ENCODE assay signal across 2 cellular contexts in genomic region chr10:72911758-72912157, GRCh38.
TF ChIP-seq lines count a peak whose summit lies in the region.

No MANE protein-coding gene starts in this region.

TF ChIP-seq in GM23338, 12 proteins besides CTCF, POLR2A, EP300 and RAD21:
- no peak for TF ChIP-seq CREB1 (CRISPR knock-in tag; IDR thresholded peaks at IDR 0.05; ENCODE audit: low read depth)
- TF ChIP-seq ZNF331 (CRISPR knock-in tag; IDR thresholded peaks at IDR 0.05; ENCODE audit: low read depth): no peak
- TF ChIP-seq POLR2AphosphoS5 (IDR thresholded peaks at IDR 0.05; ENCODE audit: low read depth): no peak
- no peak for TF ChIP-seq JUNB (IDR thresholded peaks at IDR 0.05; ENCODE audit: unreplicated experiment)

TF ChIP-seq in H1, 55 proteins besides CTCF, POLR2A, EP300 and RAD21:
- TF ChIP-seq SUZ12 (IDR thresholded peaks at IDR 0.05; ENCODE audit: low read length) (no peak), ASH2L (IDR thresholded peaks at IDR 0.05; ENCODE audit: low read length) (no peak), BRCA1 (IDR thresholded peaks at IDR 0.05; ENCODE audit: low read depth, low read length) (no peak), JUND (IDR thresholded peaks at IDR 0.05; ENCODE audit: low read length) (no peak), SIX5 (IDR thresholded peaks at IDR 0.05; ENCODE audit: low read depth, low read length) (no peak), POU5F1 (IDR thresholded peaks at IDR 0.05; ENCODE audit: low read depth, low read length) (no peak), KDM1A (IDR thresholded peaks at IDR 0.05; ENCODE audit: borderline replicate concordance, low read length) (no peak), POLR2AphosphoS5 (IDR thresholded peaks at IDR 0.05; ENCODE audit: low read depth, low read length) (no peak), CHD2 (IDR thresholded peaks at IDR 0.05; ENCODE audit: low read length) (no peak), MAX (IDR thresholded peaks at IDR 0.05) (no peak), RNF2 (IDR thresholded peaks at IDR 0.05; ENCODE audit: borderline replicate concordance, low read depth, low read length, missing control alignments, poor library complexity, severe bottlenecking) (no peak), GTF2F1 (IDR thresholded peaks at IDR 0.05; ENCODE audit: borderline replicate concordance, low read depth, low read length) (no peak), CREB1 (IDR thresholded peaks at IDR 0.05) (no peak), TAF7 (optimal IDR thresholded peaks at IDR 0.05; ENCODE audit: borderline replicate concordance, low read depth, low read length) (no peak), RBBP5 (IDR thresholded peaks at IDR 0.05; ENCODE audit: borderline replicate concordance, low read depth, low read length) (no peak), TBP (IDR thresholded peaks at IDR 0.05; ENCODE audit: low read depth, low read length) (no peak), SAP30 (IDR thresholded peaks at IDR 0.05; ENCODE audit: insufficient read depth, insufficient replicate concordance, low read length) (no peak)
